8 cellular contexts compared by ENCODE assay signal in the genomic region with DNA sequence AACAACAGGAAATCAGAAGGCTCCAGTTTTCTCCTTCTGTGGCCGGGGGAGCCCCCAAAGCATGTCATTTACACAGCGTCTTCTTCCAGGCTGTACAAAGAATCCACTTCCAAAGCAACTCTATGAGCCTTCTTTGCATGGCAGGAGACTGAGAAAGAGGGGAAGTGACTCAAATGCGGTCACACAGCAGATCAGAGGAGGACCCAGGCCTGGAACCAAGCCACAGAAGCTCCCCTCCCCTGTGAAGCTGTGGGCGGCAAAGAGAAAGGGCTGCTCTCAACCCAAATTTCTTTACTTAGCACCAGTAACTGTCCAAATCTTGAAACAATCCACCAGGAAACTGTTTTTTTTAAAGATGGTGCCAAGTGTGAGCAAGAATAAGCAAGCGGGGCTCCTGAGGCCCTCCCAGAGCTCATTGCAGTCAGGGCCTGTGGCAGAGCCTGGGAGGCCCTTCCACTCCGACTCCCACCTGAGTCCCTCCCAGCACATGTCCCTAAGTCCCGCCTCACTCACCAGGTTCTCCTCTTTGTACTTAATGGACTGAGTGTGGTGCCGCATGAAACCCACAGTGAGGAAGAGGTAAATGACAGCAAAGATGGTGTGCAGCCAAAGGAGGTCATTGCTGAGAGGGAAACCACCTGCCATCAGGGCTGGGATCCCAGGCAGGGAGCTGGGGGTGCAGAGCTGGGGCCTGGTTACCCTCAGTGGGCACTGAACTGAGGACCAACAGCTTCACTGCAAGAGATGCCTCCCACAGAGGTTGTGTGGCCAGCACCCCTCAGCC. TPM values are rescaled to one million over a fixed set of nuclear protein-coding genes. Genes with fewer than 3 reads are reported as not detected.
DNase-seq lines count a peak whose midpoint lies in the region; ATAC-seq and TF ChIP-seq lines count a peak whose summit lies in the region.

No MANE protein-coding gene starts in this region.

- peak; percentile 55 for ATAC-seq in GM18499 (IDR thresholded peaks at IDR 0.05; ENCODE audit: insufficient read depth, unreplicated experiment)
- ATAC-seq in stimulated activated naive CD8-positive, alpha-beta T cell treated with anti-CD3 and anti-CD28 coated beads, Interleukin-15, Interleukin-2, amounts not matched to agents 100 U/mL and 50 U/mL, for 24 hours: peak; percentile 96

- no peak for TF ChIP-seq CTCF in GM10266 (IDR thresholded peaks at IDR 0.05; ENCODE audit: control insufficient read depth, insufficient read depth, low read depth, missing control alignments)

- DNase-seq in M059J (ENCODE audit: low read depth) (peak; percentile 93), iris pigment epithelial cell (ENCODE audit: low read depth) (peak; percentile 66), GM10266 (ENCODE audit: extremely low spot score) (no peak), superior temporal gyrus (ENCODE audit: extremely low spot score) (no peak), kidney glomerular epithelial cell (lab: John Stamatoyannopoulos, UW) (no peak)
- DNase-seq in activated CD8-positive, alpha-beta memory T cell treated with anti-CD3 and anti-CD28 coated beads, Interleukin-2, amount 50 U/mL, for 1 hour (ENCODE audit: extremely low read depth): peak; percentile 73
- DNase-seq in stimulated activated naive CD8-positive, alpha-beta T cell treated with anti-CD3 and anti-CD28 coated beads, Interleukin-15, Interleukin-2, amounts not matched to agents 100 U/mL and 50 U/mL, for 24 hours: peak; percentile 73

RNA-seq across cellular contexts. Expression of gene TMEM63A, which starts 15.9 kb away (rescaled TPM):
- 11.3 and 16.3 TPM in 2 replicates for total RNA-seq in M059J (2014; rRNA removed; shearing (Covaris generic))

RNA-seq across cellular contexts. Expression of gene LEFTY1, which starts 22.7 kb away (rescaled TPM):
- total RNA-seq in M059J (2014; rRNA removed; shearing (Covaris generic)): 0.10 TPM in 1 of 2 replicates, not detected in the other

RNA-seq across cellular contexts. Expression of gene EPHX1, which starts 56.3 kb away (rescaled TPM):
- total RNA-seq in M059J (2014; rRNA removed; shearing (Covaris generic)): 55.3 and 55.8 TPM in 2 replicates

RNA-seq across cellular contexts. Expression of gene PYCR2, which starts 57.8 kb away (rescaled TPM):
- 31.6 and 60.0 TPM in 2 replicates for total RNA-seq in M059J (2014; rRNA removed; shearing (Covaris generic))

Comparison
In these comparisons a context has a peak if more than half of its experiments do, and no peak if none do; other contexts are left out.
1. DNase-seq: peak in M059J (single experiment), activated CD8-positive, alpha-beta memory T cell treated with anti-CD3 and anti-CD28 coated beads, Interleukin-2, amount 50 U/mL, for 1 hour (single experiment), iris pigment epithelial cell (single experiment) and stimulated activated naive CD8-positive, alpha-beta T cell treated with anti-CD3 and anti-CD28 coated beads, Interleukin-15, Interleukin-2, amounts not matched to agents 100 U/mL and 50 U/mL, for 24 hours (single experiment); none in GM10266 (single experiment), superior temporal gyrus (single experiment) and kidney glomerular epithelial cell (single experiment).